In genomic region chr17:51103451-51103850, GRCh38 we compare ENCODE assay signal across 19 cellular contexts. TPM values are rescaled to one million over a fixed set of nuclear protein-coding genes. Genes with fewer than 3 reads are reported as not detected.
DNase-seq lines count a peak whose midpoint lies in the region; ATAC-seq, FAIRE-seq and TF ChIP-seq lines count a peak whose summit lies in the region.
"Had no signal": no experiment of that assay in that cellular context is flagged by ENCODE, and none has a peak within 500 bp of the region (broad histone marks: within the 10 kb centered on the region; RNA-seq: fewer than 3 reads in every experiment).

No MANE protein-coding gene starts in this region.

- H3K27ac ChIP-seq in endodermal cell (ENCODE audit: low read depth, low read length), result no peak overlapping the region
- peak overlapping the region; percentile 30 for H3K27ac ChIP-seq in upper lobe of right lung
- H3K27ac ChIP-seq: tibial artery, WERI-Rb-1 had no signal

- no peak for FAIRE-seq in GM12891 (lab: Jason Lieb, UNC)
- FAIRE-seq: K562 had no signal

- intact Hi-C loops in upper lobe of right lung (cut with DNase I), result no loop called here

- peaks cover 30% of the 10 kb centered on the region for H3K4me1 Mint-ChIP-seq in activated naive CD4-positive, alpha-beta T cell treated with anti-CD3 and anti-CD28 coated beads, Interleukin-2, amount 50 U/mL, for 24 hours
- H3K4me1 Mint-ChIP-seq in endodermal cell, result no peaks in the 10 kb centered on the region
- H3K4me1 Mint-ChIP-seq in memory B cell, result peaks cover 11% of the 10 kb centered on the region
- H3K4me1 Mint-ChIP-seq: GM23338 had no signal

- H3K36me3 ChIP-seq in endodermal cell (ENCODE audit: control insufficient read depth, insufficient read depth, low read length) (no peaks in the 10 kb centered on the region), upper lobe of right lung (no peaks in the 10 kb centered on the region)
- H3K36me3 ChIP-seq: tibial artery had no signal

- no peaks in the 10 kb centered on the region for H3K27me3 ChIP-seq in endodermal cell (ENCODE audit: control insufficient read depth, insufficient read depth, low read length, poor library complexity, severe bottlenecking)
- no peaks in the 10 kb centered on the region for H3K27me3 ChIP-seq in upper lobe of right lung
- H3K27me3 ChIP-seq: tibial artery had no signal

- ATAC-seq in memory B cell (ENCODE audit: low read depth) (no peak), upper lobe of right lung (peak; percentile 54)
- ATAC-seq: activated T-cell treated with anti-CD3 and anti-CD28 coated beads, Interleukin-2, amount 50 U/mL, for 72 hours; GM23338; K562; T-cell had no signal

- TF ChIP-seq CTCF in endodermal cell (conservative IDR thresholded peaks at IDR 0.05), result no peak
- TF ChIP-seq CTCF in upper lobe of right lung (IDR thresholded peaks at IDR 0.05), result no peak

- H3K9me3 Mint-ChIP-seq in activated naive CD4-positive, alpha-beta T cell treated with anti-CD3 and anti-CD28 coated beads, Interleukin-2, amount 50 U/mL, for 24 hours, result no peaks in the 10 kb centered on the region
- H3K9me3 Mint-ChIP-seq in endodermal cell, result no peaks in the 10 kb centered on the region
- no peaks in the 10 kb centered on the region for H3K9me3 Mint-ChIP-seq in memory B cell
- H3K9me3 Mint-ChIP-seq: activated CD4-positive, alpha-beta memory T cell treated with anti-CD3 and anti-CD28 coated beads for 36 hours; activated T-cell treated with anti-CD3 and anti-CD28 coated beads, Interleukin-2, amount 50 U/mL, for 72 hours; CD4-positive, CD25-positive, alpha-beta regulatory T cell; GM23338; T-cell had no signal

- H3K9me3 ChIP-seq in endodermal cell (ENCODE audit: control insufficient read depth, low read length) (no peaks in the 10 kb centered on the region), upper lobe of right lung (no peaks in the 10 kb centered on the region)
- H3K9me3 ChIP-seq: tibial artery had no signal

- H3K4me3 ChIP-seq in endodermal cell (ENCODE audit: low read length) (no peak overlapping the region), upper lobe of right lung (no peak overlapping the region)
- H3K4me3 ChIP-seq: GM23338, K562, tibial artery had no signal

- H3K4me1 ChIP-seq in endodermal cell (ENCODE audit: control insufficient read depth, insufficient read depth, low read length) (no peaks in the 10 kb centered on the region), upper lobe of right lung (peaks cover 22% of the 10 kb centered on the region)

- H3K9ac ChIP-seq in endodermal cell (ENCODE audit: extremely low read depth, low read length, poor library complexity, severe bottlenecking), result no peak overlapping the region

- no peaks in the 10 kb centered on the region for H3K27me3 Mint-ChIP-seq in activated naive CD4-positive, alpha-beta T cell treated with anti-CD3 and anti-CD28 coated beads, Interleukin-2, amount 50 U/mL, for 24 hours
- H3K27me3 Mint-ChIP-seq in endodermal cell (ENCODE audit: insufficient read depth) (no peaks in the 10 kb centered on the region), memory B cell (no peaks in the 10 kb centered on the region)
- H3K27me3 Mint-ChIP-seq: activated CD4-positive, alpha-beta memory T cell treated with anti-CD3 and anti-CD28 coated beads for 36 hours; CD4-positive, CD25-positive, alpha-beta regulatory T cell; T-cell had no signal

- TF ChIP-seq POLR2A in GM12891 (IDR thresholded peaks at IDR 0.05; ENCODE audit: low read depth, low read length), result no peak

- DNase-seq in activated naive CD4-positive, alpha-beta T cell treated with Interleukin-2 at 50 U/mL for 16 hours, result no peak
- DNase-seq in endodermal cell, result peak; percentile 29
- no peak for DNase-seq in memory B cell (ENCODE audit: low spot score in 2 of 2)
- DNase-seq in upper lobe of right lung, result no peak
- DNase-seq in NCI-H1092 (lab: John Stamatoyannopoulos, UW), result no peak
- DNase-seq in GM12891 (ENCODE audit: insufficient read length, low spot score), result no peak
- no peak for DNase-seq in activated CD4-positive, alpha-beta T cell treated with anti-CD3 and anti-CD28 coated beads, Interleukin-2, amount 50 U/mL, for 48 hours
- DNase-seq: activated CD4-positive, alpha-beta memory T cell treated with anti-CD3 and anti-CD28 coated beads for 36 hours; activated T-cell treated with anti-CD3 and anti-CD28 coated beads, Interleukin-2, amount 50 U/mL, for 72 hours; CD4-positive, CD25-positive, alpha-beta regulatory T cell; dermis blood vessel endothelial cell; NCI-H1930; SHP77 treated with DMSO at 0.1 percent for 48 hours; T-cell; tibial artery; WERI-Rb-1 had no signal

- no peak overlapping the region for H3K4me3 Mint-ChIP-seq in activated naive CD4-positive, alpha-beta T cell treated with anti-CD3 and anti-CD28 coated beads, Interleukin-2, amount 50 U/mL, for 24 hours
- no peak overlapping the region for H3K4me3 Mint-ChIP-seq in endodermal cell
- no peak overlapping the region for H3K4me3 Mint-ChIP-seq in memory B cell
- H3K4me3 Mint-ChIP-seq: activated CD4-positive, alpha-beta memory T cell treated with anti-CD3 and anti-CD28 coated beads for 36 hours; activated T-cell treated with anti-CD3 and anti-CD28 coated beads, Interleukin-2, amount 50 U/mL, for 72 hours; GM23338; T-cell had no signal

- H3K27ac Mint-ChIP-seq in activated naive CD4-positive, alpha-beta T cell treated with anti-CD3 and anti-CD28 coated beads, Interleukin-2, amount 50 U/mL, for 24 hours, result peak overlapping the region; percentile 71
- H3K27ac Mint-ChIP-seq in endodermal cell (no peak overlapping the region), memory B cell (peak overlapping the region; percentile 42)
- H3K27ac Mint-ChIP-seq: activated CD4-positive, alpha-beta memory T cell treated with anti-CD3 and anti-CD28 coated beads for 36 hours; activated T-cell treated with anti-CD3 and anti-CD28 coated beads, Interleukin-2, amount 50 U/mL, for 72 hours; GM23338 had no signal

- 80 to 92% methylated on average over 2 of the region's 2 CpGs for WGBS in endodermal cell (ENCODE audit: insufficient coverage in 1 of 2, insufficient read length in 1 of 2), 2 experiments

- peaks cover 9% of the 10 kb centered on the region for H3K36me3 Mint-ChIP-seq in activated naive CD4-positive, alpha-beta T cell treated with anti-CD3 and anti-CD28 coated beads, Interleukin-2, amount 50 U/mL, for 24 hours
- peaks cover 3% of the 10 kb centered on the region for H3K36me3 Mint-ChIP-seq in endodermal cell (ENCODE audit: low read depth)
- H3K36me3 Mint-ChIP-seq in memory B cell, result peaks cover 9% of the 10 kb centered on the region
- H3K36me3 Mint-ChIP-seq: activated CD4-positive, alpha-beta memory T cell treated with anti-CD3 and anti-CD28 coated beads for 36 hours had no signal

TF ChIP-seq in GM12891, 5 proteins besides CTCF, POLR2A, EP300 and RAD21:
- TF ChIP-seq POLR2AphosphoS5 (IDR thresholded peaks at IDR 0.05; ENCODE audit: low read depth, low read length) (no peak), PAX5 (IDR thresholded peaks at IDR 0.05; ENCODE audit: insufficient read depth, low read length, severe bottlenecking) (no peak), POU2F2 (IDR thresholded peaks at IDR 0.05; ENCODE audit: low read depth, low read length) (no peak), TAF1 (IDR thresholded peaks at IDR 0.05; ENCODE audit: low read depth, low read length) (no peak), SPI1 (IDR thresholded peaks at IDR 0.05; ENCODE audit: low read depth, low read length) (no peak)

RNA-seq across cellular contexts. Expression of gene SPAG9, which starts 17.2 kb away (rescaled TPM):
- total RNA-seq in endodermal cell (10 to 100 TPM; 64.8 to 77.7 TPM), upper lobe of right lung (116 TPM)
- 140 TPM for polyA plus RNA-seq in endodermal cell (2013, experiment 1 of 2)
- 131 TPM for polyA plus RNA-seq in endodermal cell (2013, experiment 2 of 2)
- polyA plus RNA-seq in GM12891 (2012; ENCODE audit: low read depth, missing spikeins), result 16.2 TPM

RNA-seq across cellular contexts. Expression of gene NME1, which starts 49.9 kb away (rescaled TPM):
- total RNA-seq in endodermal cell (100 to 1,000 TPM in 1 of 2 donors, 10 to 100 TPM in 1; 99.6 to 107 TPM), upper lobe of right lung (29.4 TPM)
- 134 TPM for polyA plus RNA-seq in endodermal cell (2013, experiment 1 of 2)
- 136 TPM for polyA plus RNA-seq in endodermal cell (2013, experiment 2 of 2)
- 272 TPM for polyA plus RNA-seq in GM12891 (2012; ENCODE audit: low read depth, missing spikeins)
